In the genomic region with DNA sequence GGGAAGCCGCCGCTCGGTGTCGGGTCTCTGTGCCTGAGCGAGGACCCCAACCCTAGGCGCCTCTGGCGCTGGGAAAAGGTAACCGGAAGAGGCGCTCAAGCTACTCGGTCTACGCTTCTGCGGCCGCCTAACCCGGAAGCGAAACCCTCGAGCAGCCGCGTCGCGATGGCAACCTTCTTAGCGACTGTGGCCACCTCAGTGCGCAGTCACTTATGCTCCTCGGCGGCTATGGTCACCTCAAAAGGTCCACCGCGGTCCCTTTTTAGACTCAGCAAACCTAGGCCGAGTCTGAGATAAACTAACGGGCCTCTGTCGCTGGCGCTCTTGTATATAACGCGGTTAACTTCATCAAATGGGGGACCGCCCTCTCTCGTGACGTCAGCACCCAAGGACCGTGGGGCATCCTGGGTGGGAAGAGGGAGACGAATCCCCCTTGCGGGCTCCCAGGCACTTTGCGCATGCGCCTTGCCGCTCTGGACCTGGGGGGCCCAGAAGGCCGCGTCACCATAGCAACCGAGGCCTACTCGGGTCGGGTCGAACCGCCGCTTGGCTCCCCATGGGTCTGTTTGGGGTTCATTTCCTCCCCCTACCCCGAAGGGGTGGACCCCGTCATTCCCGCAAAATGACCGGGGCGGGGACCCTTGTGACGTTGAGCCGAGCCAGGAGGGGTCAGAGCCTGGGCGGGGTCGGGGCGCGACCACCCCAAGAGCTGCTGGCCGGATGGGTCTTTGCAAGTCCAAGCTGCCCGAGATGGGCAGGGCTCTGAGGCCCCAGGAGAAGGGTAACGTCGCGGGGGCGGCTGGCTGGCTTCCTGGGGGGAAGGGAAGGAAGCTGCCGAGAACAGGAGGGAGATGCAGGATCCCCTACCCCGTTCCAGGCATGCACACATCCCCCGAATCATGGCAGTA, we compare ENCODE assay signal across 8 cellular contexts. TPM values are rescaled to one million over a fixed set of nuclear protein-coding genes. Genes with fewer than 3 reads are reported as not detected.
DNase-seq lines count a peak whose midpoint lies in the region; ATAC-seq and TF ChIP-seq lines count a peak whose summit lies in the region.

A gene with protein sequence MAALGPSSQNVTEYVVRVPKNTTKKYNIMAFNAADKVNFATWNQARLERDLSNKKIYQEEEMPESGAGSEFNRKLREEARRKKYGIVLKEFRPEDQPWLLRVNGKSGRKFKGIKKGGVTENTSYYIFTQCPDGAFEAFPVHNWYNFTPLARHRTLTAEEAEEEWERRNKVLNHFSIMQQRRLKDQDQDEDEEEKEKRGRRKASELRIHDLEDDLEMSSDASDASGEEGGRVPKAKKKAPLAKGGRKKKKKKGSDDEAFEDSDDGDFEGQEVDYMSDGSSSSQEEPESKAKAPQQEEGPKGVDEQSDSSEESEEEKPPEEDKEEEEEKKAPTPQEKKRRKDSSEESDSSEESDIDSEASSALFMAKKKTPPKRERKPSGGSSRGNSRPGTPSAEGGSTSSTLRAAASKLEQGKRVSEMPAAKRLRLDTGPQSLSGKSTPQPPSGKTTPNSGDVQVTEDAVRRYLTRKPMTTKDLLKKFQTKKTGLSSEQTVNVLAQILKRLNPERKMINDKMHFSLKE (minus strand): TSS at position 91 of the 908 bp plus-strand sequence. CDS start 169 bp downstream, outside the sequence.

- peak; percentile 93 for ATAC-seq in stimulated activated naive CD8-positive, alpha-beta T cell treated with anti-CD3 and anti-CD28 coated beads, Interleukin-15, amount 100 ng/mL, for 72 hours

- H3K27me3 Mint-ChIP-seq in nephron progenitor cell (ENCODE audit: low read depth, poor library complexity): no peaks in the 10 kb centered on the region
- H3K27me3 Mint-ChIP-seq in stimulated activated naive CD8-positive, alpha-beta T cell treated with anti-CD3 and anti-CD28 coated beads, Interleukin-15, amount 100 ng/mL, for 72 hours: no peaks in the 10 kb centered on the region

- peaks cover 21% of the 10 kb centered on the region for H3K36me3 Mint-ChIP-seq in nephron progenitor cell (ENCODE audit: low read depth)

- H3K9me3 Mint-ChIP-seq in nephron progenitor cell: no peaks in the 10 kb centered on the region
- no peaks in the 10 kb centered on the region for H3K9me3 Mint-ChIP-seq in stimulated activated naive CD8-positive, alpha-beta T cell treated with anti-CD3 and anti-CD28 coated beads, Interleukin-15, amount 100 ng/mL, for 72 hours

- peak within 1 kb of the TSS; percentile 85 for H3K4me3 ChIP-seq in fibroblast of the aortic adventitia (ENCODE audit: low read depth, low read length)

- DNase-seq in EH (ENCODE audit: low read depth) (peak; percentile 97), GOT3 (lab: John Stamatoyannopoulos, UW) (peak; percentile 81), M059J (ENCODE audit: low read depth) (peak; percentile 93), SHP77 (lab: John Stamatoyannopoulos, UW) (peak; percentile 91 to 92), fibroblast of the aortic adventitia (ENCODE audit: low read depth) (peak; percentile 96), nephron progenitor cell (peak; percentile 95)
- peak; percentile 81 for DNase-seq in activated effector memory CD4-positive, alpha-beta T cell treated with Interleukin-2 at 50 U/mL for 16 hours
- peak; percentile 96 to 97 for DNase-seq in stimulated activated naive CD8-positive, alpha-beta T cell treated with anti-CD3 and anti-CD28 coated beads, Interleukin-15, amount 100 ng/mL, for 72 hours

- peak within 1 kb of the TSS; percentile 89 for H3K4me3 Mint-ChIP-seq in nephron progenitor cell
- H3K4me3 Mint-ChIP-seq in stimulated activated naive CD8-positive, alpha-beta T cell treated with anti-CD3 and anti-CD28 coated beads, Interleukin-15, amount 100 ng/mL, for 72 hours: peak within 1 kb of the TSS; percentile 93 to 94

- TF ChIP-seq CTCF in fibroblast of the aortic adventitia (IDR thresholded peaks at IDR 0.05; ENCODE audit: insufficient read depth, low read length): peak; percentile 29
- no peak for TF ChIP-seq CTCF in nephron progenitor cell (IDR thresholded peaks at IDR 0.05)

- H3K4me1 Mint-ChIP-seq in nephron progenitor cell: peaks cover 32% of the 10 kb centered on the region
- H3K4me1 Mint-ChIP-seq in stimulated activated naive CD8-positive, alpha-beta T cell treated with anti-CD3 and anti-CD28 coated beads, Interleukin-15, amount 100 ng/mL, for 72 hours: peaks cover 34% of the 10 kb centered on the region

- peak within 1 kb of the TSS; percentile 99 for H3K27ac Mint-ChIP-seq in nephron progenitor cell
- H3K27ac Mint-ChIP-seq in stimulated activated naive CD8-positive, alpha-beta T cell treated with anti-CD3 and anti-CD28 coated beads, Interleukin-15, amount 100 ng/mL, for 72 hours: peak within 1 kb of the TSS; percentile 95 to 97

RNA-seq across cellular contexts. Expression of the gene that starts here (rescaled TPM):
- total RNA-seq in M059J (2014; rRNA removed; shearing (Covaris generic)): 46.2 and 75.8 TPM in 2 replicates
- total RNA-seq in fibroblast of the aortic adventitia (ENCODE audit: low replicate concordance): 33.6 and 59.2 TPM in 2 replicates

Comparison
In these comparisons a context has a peak if more than half of its experiments do, and no peak if none do; other contexts are left out.
1. Peak in every context shown above with its lines: DNase-seq, ATAC-seq and H3K4me3 ChIP-seq.